ENCODE assay signal across 1 cellular context in genomic region chr6:21679761-21680265, GRCh38.
TF ChIP-seq lines count a peak whose summit lies in the region.

No MANE protein-coding gene starts in this region.

TF ChIP-seq in HepG2, 621 proteins besides CTCF, POLR2A, EP300 and RAD21 (continued from another document):
- TF ChIP-seq, protein P1, sequence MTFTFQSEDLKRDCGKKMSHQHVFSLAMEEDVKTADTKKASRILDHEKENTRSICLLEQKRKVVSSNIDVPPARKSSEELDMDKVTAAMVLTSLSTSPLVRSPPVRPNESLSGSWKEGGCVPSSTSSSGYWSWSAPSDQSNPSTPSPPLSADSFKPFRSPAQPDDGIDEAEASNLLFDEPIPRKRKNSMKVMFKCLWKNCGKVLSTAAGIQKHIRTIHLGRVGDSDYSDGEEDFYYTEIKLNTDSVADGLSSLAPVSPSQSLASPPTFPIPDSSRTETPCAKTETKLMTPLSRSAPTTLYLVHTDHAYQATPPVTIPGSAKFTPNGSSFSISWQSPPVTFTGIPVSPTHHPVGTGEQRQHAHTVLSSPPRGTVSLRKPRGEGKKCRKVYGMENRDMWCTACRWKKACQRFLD (CRISPR knock-in tag; IDR thresholded peaks at IDR 0.05; ENCODE audit: borderline replicate concordance) = no peak
- TF ChIP-seq, protein P2, sequence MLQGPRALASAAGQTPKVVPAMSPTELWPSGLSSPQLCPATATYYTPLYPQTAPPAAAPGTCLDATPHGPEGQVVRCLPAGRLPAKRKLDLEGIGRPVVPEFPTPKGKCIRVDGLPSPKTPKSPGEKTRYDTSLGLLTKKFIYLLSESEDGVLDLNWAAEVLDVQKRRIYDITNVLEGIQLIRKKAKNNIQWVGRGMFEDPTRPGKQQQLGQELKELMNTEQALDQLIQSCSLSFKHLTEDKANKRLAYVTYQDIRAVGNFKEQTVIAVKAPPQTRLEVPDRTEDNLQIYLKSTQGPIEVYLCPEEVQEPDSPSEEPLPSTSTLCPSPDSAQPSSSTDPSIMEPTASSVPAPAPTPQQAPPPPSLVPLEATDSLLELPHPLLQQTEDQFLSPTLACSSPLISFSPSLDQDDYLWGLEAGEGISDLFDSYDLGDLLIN (CRISPR knock-in tag; IDR thresholded peaks at IDR 0.05; ENCODE audit: borderline replicate concordance) = no peak
